In genomic region chr16:10979717-10980601, GRCh38 we compare ENCODE assay signal across 10 cellular contexts. TPM values are rescaled to one million over a fixed set of nuclear protein-coding genes. Genes with fewer than 3 reads are reported as not detected.
DNase-seq lines count a peak whose midpoint lies in the region; ATAC-seq and TF ChIP-seq lines count a peak whose summit lies in the region.
"Had no signal": no experiment of that assay in that cellular context is flagged by ENCODE, and none has a peak within 500 bp of the region (broad histone marks: within the 10 kb centered on the region; RNA-seq: fewer than 3 reads in every experiment).

No MANE protein-coding gene starts in this region.

- no peaks in the 10 kb centered on the region for H3K27me3 Mint-ChIP-seq in activated T-helper 17 cell treated with anti-CD3 and anti-CD28 coated beads, Interleukin-2, amount 50 U/mL, for 72 hours

- no peaks in the 10 kb centered on the region for H3K9me3 ChIP-seq in heart right ventricle

- H3K27ac ChIP-seq in heart right ventricle = peak overlapping the region in 5 of 10 donors; percentile 41 to 73 (median 53)

- H3K4me3 Mint-ChIP-seq in activated T-helper 17 cell treated with anti-CD3 and anti-CD28 coated beads, Interleukin-2, amount 50 U/mL, for 72 hours = peak overlapping the region; percentile 85

- ATAC-seq in activated T-helper 17 cell treated with anti-CD3 and anti-CD28 coated beads, Interleukin-2, amount 50 U/mL, for 72 hours (replicated peaks) = no peak
- peak in 7 of 8 donors; percentile 34 to 82 (median 58) for ATAC-seq in heart right ventricle

- POLR2A ChIA-PET in GM10248 (lab: Yijun Ruan, JAX) = no interaction called here

- peaks cover 0 to 32% (median 11%) of the 10 kb centered on the region in 9 donors for H3K4me1 ChIP-seq in heart right ventricle

- H3K27me3 ChIP-seq in heart right ventricle = no peaks in the 10 kb centered on the region

- WGBS in heart right ventricle, 2 donors = 73 to 78% methylated on average over 19 of the region's 19 CpGs

- H3K4me3 ChIP-seq in heart right ventricle = no peak overlapping the region

- no peak overlapping the region for H3K27ac Mint-ChIP-seq in activated T-helper 17 cell treated with anti-CD3 and anti-CD28 coated beads, Interleukin-2, amount 50 U/mL, for 72 hours

- peaks cover 88% of the 10 kb centered on the region for H3K36me3 Mint-ChIP-seq in activated T-helper 17 cell treated with anti-CD3 and anti-CD28 coated beads, Interleukin-2, amount 50 U/mL, for 72 hours (ENCODE audit: low read depth)

- H3K36me3 ChIP-seq in heart right ventricle = peaks cover 0 to 92% (median 22%) of the 10 kb centered on the region in 9 donors

- intact Hi-C loops in heart right ventricle (cut with DNase I) = loop anchor here in 4 of 10 donors (5.0 to 10.0 kb wide), 3 partner anchors 125 to 372 kb away; partner anchors contain the start of gene SOCS1 (in 1 of the 4)

- CTCF ChIA-PET in GM10248 (lab: Yijun Ruan, JAX) = interaction anchor here (0.9 to 2.3 kb wide), 11 partner anchors 8 to 417 kb away, joined by 3 to 19 read pairs (median 4); partner anchors contain the start of gene SOCS1

- TF ChIP-seq CTCF in heart right ventricle (IDR thresholded peaks at IDR 0.05) = no peak
- no peak for TF ChIP-seq CTCF in GM10248 (IDR thresholded peaks at IDR 0.05; ENCODE audit: control extremely low read depth, extremely low read depth, low read depth, missing control alignments)

- H3K9me3 Mint-ChIP-seq in activated T-helper 17 cell treated with anti-CD3 and anti-CD28 coated beads, Interleukin-2, amount 50 U/mL, for 72 hours = no peaks in the 10 kb centered on the region

- DNase-seq in EH (ENCODE audit: low read depth) = peak; percentile 60
- peak in 1 of 2 donors; percentile 27 for DNase-seq in heart right ventricle
- DNase-seq in putamen (ENCODE audit: low spot score) = peak; percentile 58
- no peak for DNase-seq in NCI-H1092 (lab: John Stamatoyannopoulos, UW)
- DNase-seq in activated naive CD4-positive, alpha-beta T cell treated with anti-CD3 and anti-CD28 coated beads, Interleukin-2, amount 50 U/mL, for 16 hours = no peak
- no peak for DNase-seq in GM10248 (ENCODE audit: extremely low spot score)
- no peak for DNase-seq in NCI-H187 treated with DMSO at 0.1 percent for 48 hours (lab: John Stamatoyannopoulos, UW)
- DNase-seq: effector CD4-positive, alpha-beta T cell; stimulated activated CD4-positive, alpha-beta T cell treated with anti-CD3 and anti-CD28 coated beads, Interleukin-4, amount 100 ng/mL, for 1 hour had no signal

- peaks cover 30% of the 10 kb centered on the region for H3K4me1 Mint-ChIP-seq in activated T-helper 17 cell treated with anti-CD3 and anti-CD28 coated beads, Interleukin-2, amount 50 U/mL, for 72 hours

RNA-seq across cellular contexts. Expression of gene CLEC16A, which starts 35.6 kb away (rescaled TPM):
- total RNA-seq in activated T-helper 17 cell treated with anti-CD3 and anti-CD28 coated beads, Interleukin-2, amount 50 U/mL, for 72 hours = 10 to 100 TPM; 24.3 to 24.8 TPM
- total RNA-seq in heart right ventricle = 10 to 100 TPM; 17.2 to 30.8 (median 23.2) TPM
- polyA plus RNA-seq in heart right ventricle = 10 to 100 TPM; 12.1 to 16.7 TPM

RNA-seq across cellular contexts. Expression of gene DEXI, which starts 37.7 kb away (rescaled TPM):
- total RNA-seq in activated T-helper 17 cell treated with anti-CD3 and anti-CD28 coated beads, Interleukin-2, amount 50 U/mL, for 72 hours = 10 to 100 TPM; 22.6 to 24.6 TPM
- total RNA-seq in heart right ventricle = 100 to 1,000 TPM in 4 of 10 donors, 10 to 100 TPM in 6; 68.8 to 109 (median 81.6) TPM
- polyA plus RNA-seq in heart right ventricle = 100 to 1,000 TPM in 1 of 2 donors, 10 to 100 TPM in 1; 91.4 to 104 TPM

Comparison
In these comparisons a context has a peak if more than half of its experiments do, and no peak if none do; other contexts are left out.
1. DNase-seq: peak in EH (single experiment) and putamen (single experiment); none in NCI-H1092 (single experiment), activated naive CD4-positive, alpha-beta T cell treated with anti-CD3 and anti-CD28 coated beads, Interleukin-2, amount 50 U/mL, for 16 hours (single experiment), GM10248 (single experiment) and NCI-H187 treated with DMSO at 0.1 percent for 48 hours (single experiment).